Comparison of ENCODE assay signal across 9 cellular contexts in genomic region chr1:209899948-209900347, GRCh38. TPM values are rescaled to one million over a fixed set of nuclear protein-coding genes. Genes with fewer than 3 reads are reported as not detected.
DNase-seq lines count a peak whose midpoint lies in the region; ATAC-seq, FAIRE-seq and TF ChIP-seq lines count a peak whose summit lies in the region.
"Had no signal": no experiment of that assay in that cellular context is flagged by ENCODE, and none has a peak within 500 bp of the region (broad histone marks: within the 10 kb centered on the region; RNA-seq: fewer than 3 reads in every experiment).

No MANE protein-coding gene starts in this region.

- DNase-seq in activated T-cell treated with anti-CD3 and anti-CD28 coated beads for 48 hours (ENCODE audit: low read depth) (peak; percentile 25), astrocyte (ENCODE audit: low read depth) (no peak), small intestine (peak; percentile 17), upper lobe of left lung (no peak), SK-N-DZ (ENCODE audit: low spot score) (no peak)
- no peak for DNase-seq in activated T-cell treated with anti-CD3 and anti-CD28 coated beads, Interleukin-2, amount 50 U/mL, for 24 hours
- DNase-seq: naive thymus-derived CD4-positive, alpha-beta T cell had no signal

- FAIRE-seq in astrocyte (lab: Jason Lieb, UNC), result no peak
- FAIRE-seq in small intestine (lab: Jason Lieb, UNC), result no peak

- H3K4me1 Mint-ChIP-seq in activated T-cell treated with anti-CD3 and anti-CD28 coated beads, Interleukin-2, amount 50 U/mL, for 24 hours (ENCODE audit: low read depth), result peaks cover 8% of the 10 kb centered on the region
- peaks cover 25% of the 10 kb centered on the region for H3K4me1 Mint-ChIP-seq in astrocyte (ENCODE audit: low read depth, unreplicated experiment)

- H3K27ac Mint-ChIP-seq in activated T-cell treated with anti-CD3 and anti-CD28 coated beads, Interleukin-2, amount 50 U/mL, for 24 hours, result no peak overlapping the region
- peak overlapping the region; percentile 30 for H3K27ac Mint-ChIP-seq in astrocyte (ENCODE audit: unreplicated experiment)
- H3K27ac Mint-ChIP-seq: naive thymus-derived CD4-positive, alpha-beta T cell had no signal

- H3K9ac ChIP-seq in astrocyte (ENCODE audit: low read length), result peak overlapping the region; percentile 58

- H3K9me3 ChIP-seq in astrocyte (ENCODE audit: insufficient read depth, low read depth, low read length), result no peaks in the 10 kb centered on the region
- no peaks in the 10 kb centered on the region for H3K9me3 ChIP-seq in small intestine (ENCODE audit: control insufficient read depth, low read depth)
- no peaks in the 10 kb centered on the region for H3K9me3 ChIP-seq in upper lobe of left lung

- no peaks in the 10 kb centered on the region for H3K36me3 Mint-ChIP-seq in activated T-cell treated with anti-CD3 and anti-CD28 coated beads, Interleukin-2, amount 50 U/mL, for 24 hours (ENCODE audit: low read depth)
- no peaks in the 10 kb centered on the region for H3K36me3 Mint-ChIP-seq in astrocyte (ENCODE audit: low read depth, unreplicated experiment)
- H3K36me3 Mint-ChIP-seq: naive thymus-derived CD4-positive, alpha-beta T cell had no signal

- TF ChIP-seq EP300 in upper lobe of left lung (IDR thresholded peaks at IDR 0.05), result no peak

- no peaks in the 10 kb centered on the region for H3K79me2 ChIP-seq in astrocyte (ENCODE audit: insufficient read depth, low read length)

- H2AFZ ChIP-seq in astrocyte (ENCODE audit: low read depth, low read length), result no peak overlapping the region

- H3K4me1 ChIP-seq in astrocyte (ENCODE audit: insufficient read depth, low read length) (peaks cover 36% of the 10 kb centered on the region), small intestine (ENCODE audit: control insufficient read depth in 2 of 2, insufficient read depth in 1 of 2, low read depth in 1 of 2, low read length in 1 of 2) (no peaks in the 10 kb centered on the region), upper lobe of left lung (no peaks in the 10 kb centered on the region)

- H3K4me3 ChIP-seq in astrocyte (ENCODE audit: insufficient read depth, low read depth, low read length), result no peak overlapping the region
- H3K4me3 ChIP-seq in small intestine (ENCODE audit: low read depth in 1 of 2, low read length in 2 of 2), result no peak overlapping the region
- no peak overlapping the region for H3K4me3 ChIP-seq in upper lobe of left lung

- ATAC-seq in HG02870 (IDR thresholded peaks at IDR 0.05; ENCODE audit: unreplicated experiment) (peak; percentile 55), GM18519 (IDR thresholded peaks at IDR 0.05; ENCODE audit: low FRiP score, unreplicated experiment) (no peak), upper lobe of left lung (ENCODE audit: low FRiP score in 2 of 2) (no peak)
- ATAC-seq: naive thymus-derived CD4-positive, alpha-beta T cell had no signal

- peak overlapping the region; percentile 45 for H3K4me2 ChIP-seq in astrocyte (ENCODE audit: low read length)

- H3K9me3 Mint-ChIP-seq in activated T-cell treated with anti-CD3 and anti-CD28 coated beads, Interleukin-2, amount 50 U/mL, for 24 hours, result no peaks in the 10 kb centered on the region
- H3K9me3 Mint-ChIP-seq in astrocyte (ENCODE audit: unreplicated experiment), result no peaks in the 10 kb centered on the region

- H4K20me1 ChIP-seq in astrocyte (ENCODE audit: insufficient read depth, low read length), result no peaks in the 10 kb centered on the region

- no peak overlapping the region for H3K4me3 Mint-ChIP-seq in activated T-cell treated with anti-CD3 and anti-CD28 coated beads, Interleukin-2, amount 50 U/mL, for 24 hours
- H3K4me3 Mint-ChIP-seq in astrocyte (ENCODE audit: unreplicated experiment), result no peak overlapping the region
- H3K4me3 Mint-ChIP-seq: naive thymus-derived CD4-positive, alpha-beta T cell had no signal

- peak overlapping the region; percentile 83 for H3K27ac ChIP-seq in astrocyte (ENCODE audit: low read depth, low read length)
- no peak overlapping the region for H3K27ac ChIP-seq in small intestine (ENCODE audit: low read depth in 1 of 2, low read length in 1 of 2)
- no peak overlapping the region for H3K27ac ChIP-seq in upper lobe of left lung

- 45 to 58% (median 56%) methylated on average over 3 of the region's 3 CpGs for WGBS in small intestine, 3 donors
- WGBS in upper lobe of left lung, 2 donors, result 65 to 73% methylated on average over 3 of the region's 3 CpGs

- H3K27me3 ChIP-seq in astrocyte (ENCODE audit: insufficient read depth, low read length) (no peaks in the 10 kb centered on the region), small intestine (ENCODE audit: control insufficient read depth in 2 of 2, insufficient read depth in 2 of 2, low read length in 2 of 2) (no peaks in the 10 kb centered on the region), upper lobe of left lung (no peaks in the 10 kb centered on the region)

- no peak for TF ChIP-seq POLR2A in upper lobe of left lung (IDR thresholded peaks at IDR 0.05)

- peak; percentile 38 for TF ChIP-seq CTCF in astrocyte (IDR thresholded peaks at IDR 0.05; ENCODE audit: insufficient read depth, low read depth, low read length)
- no peak for TF ChIP-seq CTCF in upper lobe of left lung (IDR thresholded peaks at IDR 0.05)

- H3K36me3 ChIP-seq in astrocyte (ENCODE audit: insufficient read depth, low read length), result no peaks in the 10 kb centered on the region
- no peaks in the 10 kb centered on the region for H3K36me3 ChIP-seq in small intestine (ENCODE audit: control insufficient read depth in 2 of 2, insufficient read depth in 2 of 2, low read length in 2 of 2)
- no peaks in the 10 kb centered on the region for H3K36me3 ChIP-seq in upper lobe of left lung

- peaks cover 17% of the 10 kb centered on the region for H3K27me3 Mint-ChIP-seq in activated T-cell treated with anti-CD3 and anti-CD28 coated beads, Interleukin-2, amount 50 U/mL, for 24 hours
- H3K27me3 Mint-ChIP-seq in astrocyte (ENCODE audit: low read depth, unreplicated experiment), result no peaks in the 10 kb centered on the region

RNA-seq across cellular contexts. Expression of gene SYT14, which starts 38.1 kb away (rescaled TPM):
- total RNA-seq in astrocyte (3.9 and 6.1 TPM in 2 replicates), upper lobe of left lung (not detected)
- under 1 TPM in 1 of 3 donors, not detected in 2; 0.13 TPM for polyA plus RNA-seq in small intestine
- 4.2 and 6.8 TPM in 2 replicates for polyA plus RNA-seq in SK-N-DZ (2014; cell fraction: cytosol; rRNA removed)
- 4.2 and 8.0 TPM in 2 replicates for polyA plus RNA-seq in SK-N-DZ (2014; cell fraction: nucleus; rRNA removed)
- total RNA-seq: naive thymus-derived CD4-positive, alpha-beta T cell had no signal
- polyA plus RNA-seq: naive thymus-derived CD4-positive, alpha-beta T cell had no signal

Comparison
In these comparisons a context has a peak if more than half of its experiments do, and no peak if none do; other contexts are left out.
1. DNase-seq: peak in activated T-cell treated with anti-CD3 and anti-CD28 coated beads for 48 hours (single experiment) and small intestine (single experiment); none in activated T-cell treated with anti-CD3 and anti-CD28 coated beads, Interleukin-2, amount 50 U/mL, for 24 hours (single experiment), astrocyte (single experiment), upper lobe of left lung (0 of 2) and SK-N-DZ (single experiment).